Comparison of ENCODE assay signal across 1 cellular context in the genomic region with DNA sequence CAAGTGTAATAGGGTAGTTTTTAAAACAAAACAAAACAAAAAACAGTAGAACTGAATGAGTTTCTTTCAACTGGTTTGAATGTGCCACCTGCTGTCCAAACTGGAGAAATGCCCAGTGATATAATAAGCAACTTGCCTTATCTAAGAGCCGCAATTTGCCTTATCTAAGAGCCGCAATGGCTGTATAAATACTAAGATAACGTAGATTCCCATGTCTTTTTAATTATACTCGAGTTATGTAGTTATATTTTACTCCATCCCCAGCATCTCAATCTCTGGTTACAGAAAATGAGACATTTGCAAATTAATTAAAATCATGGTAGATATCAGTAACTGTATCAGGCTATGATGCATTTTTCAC.
TF ChIP-seq lines count a peak whose summit lies in the region.

No MANE protein-coding gene starts in this region.

TF ChIP-seq in K562, 482 proteins besides CTCF, POLR2A, EP300 and RAD21 (continued from another document):
- TF ChIP-seq, protein P1, sequence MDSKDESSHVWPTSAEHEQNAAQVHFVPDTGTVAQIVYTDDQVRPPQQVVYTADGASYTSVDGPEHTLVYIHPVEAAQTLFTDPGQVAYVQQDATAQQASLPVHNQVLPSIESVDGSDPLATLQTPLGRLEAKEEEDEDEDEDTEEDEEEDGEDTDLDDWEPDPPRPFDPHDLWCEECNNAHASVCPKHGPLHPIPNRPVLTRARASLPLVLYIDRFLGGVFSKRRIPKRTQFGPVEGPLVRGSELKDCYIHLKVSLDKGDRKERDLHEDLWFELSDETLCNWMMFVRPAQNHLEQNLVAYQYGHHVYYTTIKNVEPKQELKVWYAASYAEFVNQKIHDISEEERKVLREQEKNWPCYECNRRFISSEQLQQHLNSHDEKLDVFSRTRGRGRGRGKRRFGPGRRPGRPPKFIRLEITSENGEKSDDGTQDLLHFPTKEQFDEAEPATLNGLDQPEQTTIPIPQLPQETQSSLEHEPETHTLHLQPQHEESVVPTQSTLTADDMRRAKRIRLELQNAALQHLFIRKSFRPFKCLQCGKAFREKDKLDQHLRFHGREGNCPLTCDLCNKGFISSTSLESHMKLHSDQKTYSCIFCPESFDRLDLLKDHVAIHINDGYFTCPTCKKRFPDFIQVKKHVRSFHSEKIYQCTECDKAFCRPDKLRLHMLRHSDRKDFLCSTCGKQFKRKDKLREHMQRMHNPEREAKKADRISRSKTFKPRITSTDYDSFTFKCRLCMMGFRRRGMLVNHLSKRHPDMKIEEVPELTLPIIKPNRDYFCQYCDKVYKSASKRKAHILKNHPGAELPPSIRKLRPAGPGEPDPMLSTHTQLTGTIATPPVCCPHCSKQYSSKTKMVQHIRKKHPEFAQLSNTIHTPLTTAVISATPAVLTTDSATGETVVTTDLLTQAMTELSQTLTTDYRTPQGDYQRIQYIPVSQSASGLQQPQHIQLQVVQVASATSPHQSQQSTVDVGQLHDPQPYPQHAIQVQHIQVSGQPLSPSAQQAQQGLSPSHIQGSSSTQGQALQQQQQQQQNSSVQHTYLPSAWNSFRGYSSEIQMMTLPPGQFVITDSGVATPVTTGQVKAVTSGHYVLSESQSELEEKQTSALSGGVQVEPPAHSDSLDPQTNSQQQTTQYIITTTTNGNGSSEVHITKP (IDR thresholded peaks at IDR 0.05; ENCODE audit: partially characterized antibody): no peak
- TF ChIP-seq TRIM24 (IDR thresholded peaks at IDR 0.05) (peak in 1 of 2 experiments; percentile 14; a peak in 1 of 4 replicates), MCM2 (IDR thresholded peaks at IDR 0.05; ENCODE audit: low read depth) (no peak), CREM (IDR thresholded peaks at IDR 0.05; ENCODE audit: low read depth) (peak; percentile 8; the same call in 1 of the 2 replicates), MCM5 (IDR thresholded peaks at IDR 0.05; ENCODE audit: low read depth) (no peak), ZNF589 (CRISPR knock-in tag; IDR thresholded peaks at IDR 0.05; ENCODE audit: low read depth) (peak; percentile 51; the same call in 1 of the 2 replicates), ATF7 (IDR thresholded peaks at IDR 0.05) (peak; percentile 19; the same call in 1 of the 2 replicates), NFIC (IDR thresholded peaks at IDR 0.05) (peak; percentile 41), ADNP (tag; IDR thresholded peaks at IDR 0.05) (peak; percentile 39; the same call in 1 of the 2 replicates), PML (IDR thresholded peaks at IDR 0.05; ENCODE audit: low read length) (0 out of 2 replicates have a peak, but pooled peaks have one; percentile 44), CTBP1 (IDR thresholded peaks at IDR 0.05; ENCODE audit: borderline replicate concordance) (peak; percentile 16; the same call in 1 of the 2 replicates), SMARCE1 (IDR thresholded peaks at IDR 0.05) (peak; percentile 50; the same call in 1 of the 2 replicates), HDAC1 (IDR thresholded peaks at IDR 0.05) (no peak), ZNF197 (CRISPR knock-in tag; IDR thresholded peaks at IDR 0.05; ENCODE audit: low read depth) (peak; percentile 54; the same call in 1 of the 2 replicates), TCF3 (CRISPR knock-in tag; IDR thresholded peaks at IDR 0.05) (peak; percentile 77), RCOR1 (IDR thresholded peaks at IDR 0.05; ENCODE audit: borderline replicate concordance in 1 of 2, low read depth in 2 of 2, low read length in 2 of 2) (peak in 1 of 2 experiments; percentile 75; a peak in 2 of 4 replicates), EP400 (IDR thresholded peaks at IDR 0.05) (0 out of 2 replicates have a peak, but pooled peaks have one; percentile 29), DNMT1 (IDR thresholded peaks at IDR 0.05) (no peak), TBL1XR1 (IDR thresholded peaks at IDR 0.05; ENCODE audit: low read length in 2 of 2) (peak in 1 of 2 experiments; percentile 84; a peak in 2 of 4 replicates), KDM1A (IDR thresholded peaks at IDR 0.05) (peak in 1 of 2 experiments; percentile 51; a peak in 1 of 4 replicates), SMAD1 (IDR thresholded peaks at IDR 0.05; ENCODE audit: low read depth, low read length, partially characterized antibody) (peak; percentile 64), RBBP5 (IDR thresholded peaks at IDR 0.05; ENCODE audit: borderline replicate concordance, insufficient read depth, low read length, poor library complexity, severe bottlenecking) (no peak), RFX5 (IDR thresholded peaks at IDR 0.05; ENCODE audit: low read depth, low read length) (peak; percentile 47; the same call in 1 of the 2 replicates), TCF7L2 (IDR thresholded peaks at IDR 0.05; ENCODE audit: low read depth, low read length) (no peak), SMARCA4 (IDR thresholded peaks at IDR 0.05) (peak; percentile 69; the same call in 1 of the 2 replicates), FOXM1 (IDR thresholded peaks at IDR 0.05; ENCODE audit: low read depth) (peak; percentile 91), FOXM1 (CRISPR knock-in tag; IDR thresholded peaks at IDR 0.05; ENCODE audit: low read depth) (no peak), NCOR1 (IDR thresholded peaks at IDR 0.05) (peak; percentile 61; the same call in 1 of the 2 replicates), ERF (CRISPR knock-in tag; IDR thresholded peaks at IDR 0.05) (no peak), GATAD2B (IDR thresholded peaks at IDR 0.05; ENCODE audit: borderline replicate concordance) (peak; percentile 85; the same call in 1 of the 2 replicates), CCNT2 (IDR thresholded peaks at IDR 0.05; ENCODE audit: borderline replicate concordance, extremely low read depth, insufficient read length, low read depth, low read length) (peak; percentile 35), ILF3 (IDR thresholded peaks at IDR 0.05; ENCODE audit: borderline replicate concordance) (0 out of 2 replicates have a peak, but pooled peaks have one; percentile 33), ARID1B (IDR thresholded peaks at IDR 0.05) (peak; percentile 84), SMC3 (conservative IDR thresholded peaks at IDR 0.05; ENCODE audit: insufficient read depth, low read depth, low read length) (peak; percentile 79), STAT5A (IDR thresholded peaks at IDR 0.05; ENCODE audit: borderline replicate concordance, low read length) (peak; percentile 54), TAL1 (IDR thresholded peaks at IDR 0.05) (peak; percentile 75), GATA2 (CRISPR knock-in tag; IDR thresholded peaks at IDR 0.05) (peak; percentile 68), KLF16 (IDR thresholded peaks at IDR 0.05) (peak; percentile 55; the same call in 1 of the 2 replicates), DPF2 (IDR thresholded peaks at IDR 0.05) (peak; percentile 74), NCOA2 (IDR thresholded peaks at IDR 0.05; ENCODE audit: partially characterized antibody in 2 of 2) (peak in 1 of 2 experiments; percentile 45), TEAD2 (tag; IDR thresholded peaks at IDR 0.05) (no peak), JUND (IDR thresholded peaks at IDR 0.05; ENCODE audit: borderline replicate concordance, low read depth, low read length) (peak; percentile 45; the same call in 1 of the 2 replicates), JUND (tag; IDR thresholded peaks at IDR 0.05; ENCODE audit: borderline replicate concordance, low read depth, low read length) (peak; percentile 32; the same call in 2 of the 3 replicates), CBFA2T2 (conservative IDR thresholded peaks at IDR 0.05) (peak; percentile 65), TEAD4 (IDR thresholded peaks at IDR 0.05; ENCODE audit: low read length) (peak; percentile 87), TEAD4 (CRISPR knock-in tag; IDR thresholded peaks at IDR 0.05; ENCODE audit: borderline replicate concordance) (no peak), FOSL1 (tag; conservative IDR thresholded peaks at IDR 0.05) (peak; percentile 59), HDAC3 (IDR thresholded peaks at IDR 0.05; ENCODE audit: borderline replicate concordance, partially characterized antibody) (peak; percentile 78), MEF2D (tag; conservative IDR thresholded peaks at IDR 0.05; ENCODE audit: low read depth) (peak; percentile 50; the same call in 1 of the 2 replicates), ZNF766 (CRISPR knock-in tag; conservative IDR thresholded peaks at IDR 0.05) (peak; percentile 71; the same call in 1 of the 2 replicates), MAZ (CRISPR knock-in tag; conservative IDR thresholded peaks at IDR 0.05 in 1 of 2, IDR thresholded peaks at IDR 0.05 in 1 of 2) (peak in 1 of 2 experiments; percentile 41; a peak in 1 of 4 replicates)
- TF ChIP-seq, protein P2, sequence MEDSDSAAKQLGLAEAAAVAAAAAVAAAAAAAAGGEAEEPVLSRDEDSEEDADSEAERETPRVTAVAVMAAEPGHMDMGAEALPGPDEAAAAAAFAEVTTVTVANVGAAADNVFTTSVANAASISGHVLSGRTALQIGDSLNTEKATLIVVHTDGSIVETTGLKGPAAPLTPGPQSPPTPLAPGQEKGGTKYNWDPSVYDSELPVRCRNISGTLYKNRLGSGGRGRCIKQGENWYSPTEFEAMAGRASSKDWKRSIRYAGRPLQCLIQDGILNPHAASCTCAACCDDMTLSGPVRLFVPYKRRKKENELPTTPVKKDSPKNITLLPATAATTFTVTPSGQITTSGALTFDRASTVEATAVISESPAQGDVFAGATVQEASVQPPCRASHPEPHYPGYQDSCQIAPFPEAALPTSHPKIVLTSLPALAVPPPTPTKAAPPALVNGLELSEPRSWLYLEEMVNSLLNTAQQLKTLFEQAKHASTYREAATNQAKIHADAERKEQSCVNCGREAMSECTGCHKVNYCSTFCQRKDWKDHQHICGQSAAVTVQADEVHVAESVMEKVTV (CRISPR knock-in tag; IDR thresholded peaks at IDR 0.05): peak; percentile 86
- TF ChIP-seq, protein P3, sequence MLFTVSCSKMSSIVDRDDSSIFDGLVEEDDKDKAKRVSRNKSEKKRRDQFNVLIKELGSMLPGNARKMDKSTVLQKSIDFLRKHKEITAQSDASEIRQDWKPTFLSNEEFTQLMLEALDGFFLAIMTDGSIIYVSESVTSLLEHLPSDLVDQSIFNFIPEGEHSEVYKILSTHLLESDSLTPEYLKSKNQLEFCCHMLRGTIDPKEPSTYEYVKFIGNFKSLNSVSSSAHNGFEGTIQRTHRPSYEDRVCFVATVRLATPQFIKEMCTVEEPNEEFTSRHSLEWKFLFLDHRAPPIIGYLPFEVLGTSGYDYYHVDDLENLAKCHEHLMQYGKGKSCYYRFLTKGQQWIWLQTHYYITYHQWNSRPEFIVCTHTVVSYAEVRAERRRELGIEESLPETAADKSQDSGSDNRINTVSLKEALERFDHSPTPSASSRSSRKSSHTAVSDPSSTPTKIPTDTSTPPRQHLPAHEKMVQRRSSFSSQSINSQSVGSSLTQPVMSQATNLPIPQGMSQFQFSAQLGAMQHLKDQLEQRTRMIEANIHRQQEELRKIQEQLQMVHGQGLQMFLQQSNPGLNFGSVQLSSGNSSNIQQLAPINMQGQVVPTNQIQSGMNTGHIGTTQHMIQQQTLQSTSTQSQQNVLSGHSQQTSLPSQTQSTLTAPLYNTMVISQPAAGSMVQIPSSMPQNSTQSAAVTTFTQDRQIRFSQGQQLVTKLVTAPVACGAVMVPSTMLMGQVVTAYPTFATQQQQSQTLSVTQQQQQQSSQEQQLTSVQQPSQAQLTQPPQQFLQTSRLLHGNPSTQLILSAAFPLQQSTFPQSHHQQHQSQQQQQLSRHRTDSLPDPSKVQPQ (CRISPR knock-in tag; IDR thresholded peaks at IDR 0.05; ENCODE audit: borderline replicate concordance): no peak
- TF ChIP-seq, protein P4, sequence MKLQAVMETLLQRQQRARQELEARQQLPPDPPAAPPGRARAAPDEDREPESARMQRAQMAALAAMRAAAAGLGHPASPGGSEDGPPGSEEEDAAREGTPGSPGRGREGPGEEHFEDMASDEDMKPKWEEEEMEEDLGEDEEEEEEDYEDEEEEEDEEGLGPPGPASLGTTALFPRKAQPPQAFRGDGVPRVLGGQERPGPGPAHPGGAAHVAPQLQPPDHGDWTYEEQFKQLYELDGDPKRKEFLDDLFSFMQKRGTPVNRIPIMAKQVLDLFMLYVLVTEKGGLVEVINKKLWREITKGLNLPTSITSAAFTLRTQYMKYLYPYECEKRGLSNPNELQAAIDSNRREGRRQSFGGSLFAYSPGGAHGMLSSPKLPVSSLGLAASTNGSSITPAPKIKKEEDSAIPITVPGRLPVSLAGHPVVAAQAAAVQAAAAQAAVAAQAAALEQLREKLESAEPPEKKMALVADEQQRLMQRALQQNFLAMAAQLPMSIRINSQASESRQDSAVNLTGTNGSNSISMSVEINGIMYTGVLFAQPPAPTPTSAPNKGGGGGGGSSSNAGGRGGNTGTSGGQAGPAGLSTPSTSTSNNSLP (IDR thresholded peaks at IDR 0.05; ENCODE audit: borderline replicate concordance, low read depth, low read length): peak; percentile 91; the same call in 1 of the 2 replicates
- TF ChIP-seq, protein P5, sequence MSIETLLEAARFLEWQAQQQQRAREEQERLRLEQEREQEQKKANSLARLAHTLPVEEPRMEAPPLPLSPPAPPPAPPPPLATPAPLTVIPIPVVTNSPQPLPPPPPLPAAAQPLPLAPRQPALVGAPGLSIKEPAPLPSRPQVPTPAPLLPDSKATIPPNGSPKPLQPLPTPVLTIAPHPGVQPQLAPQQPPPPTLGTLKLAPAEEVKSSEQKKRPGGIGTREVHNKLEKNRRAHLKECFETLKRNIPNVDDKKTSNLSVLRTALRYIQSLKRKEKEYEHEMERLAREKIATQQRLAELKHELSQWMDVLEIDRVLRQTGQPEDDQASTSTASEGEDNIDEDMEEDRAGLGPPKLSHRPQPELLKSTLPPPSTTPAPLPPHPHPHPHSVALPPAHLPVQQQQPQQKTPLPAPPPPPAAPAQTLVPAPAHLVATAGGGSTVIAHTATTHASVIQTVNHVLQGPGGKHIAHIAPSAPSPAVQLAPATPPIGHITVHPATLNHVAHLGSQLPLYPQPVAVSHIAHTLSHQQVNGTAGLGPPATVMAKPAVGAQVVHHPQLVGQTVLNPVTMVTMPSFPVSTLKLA (conservative IDR thresholded peaks at IDR 0.05): peak; percentile 25 to 32; a peak in 1 of 4 replicates
